9 cellular contexts compared by ENCODE assay signal in the genomic region with DNA sequence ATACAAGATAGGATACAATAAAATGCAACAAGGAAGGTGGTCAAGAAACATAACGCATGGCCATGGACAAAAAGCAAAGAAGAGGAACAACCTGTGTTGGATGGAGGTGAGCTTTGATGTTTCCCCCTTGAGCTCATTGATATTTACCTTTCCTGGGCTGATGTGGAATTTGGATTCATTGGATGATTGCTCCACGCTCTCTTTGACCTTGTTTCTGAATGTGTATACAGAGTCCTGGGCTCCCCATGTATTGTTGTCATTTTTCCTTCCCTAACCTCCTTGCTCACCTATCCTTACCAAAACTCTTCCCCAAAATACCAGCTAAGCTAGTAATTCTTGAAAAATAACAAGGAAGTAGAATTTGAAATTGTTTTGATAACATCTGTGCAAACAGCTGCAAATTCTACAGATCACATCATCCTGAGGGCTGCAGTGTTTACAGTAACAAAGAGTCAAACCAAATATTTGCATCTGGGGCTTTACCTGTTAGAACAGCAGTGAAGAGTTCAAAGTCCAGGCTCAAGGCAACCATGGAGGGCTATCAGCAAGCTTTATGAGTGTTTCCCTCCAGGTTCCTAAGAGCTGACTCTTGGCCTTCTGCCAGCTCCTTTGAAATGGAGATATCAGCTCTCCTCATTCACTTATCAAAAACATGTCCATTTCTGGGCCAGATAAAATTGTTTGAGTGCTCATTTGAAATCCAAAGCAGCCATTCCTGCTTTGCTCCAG.
DNase-seq lines count a peak whose midpoint lies in the region; ATAC-seq and FAIRE-seq lines count a peak whose summit lies in the region.
"Had no signal": no experiment of that assay in that cellular context is flagged by ENCODE, and none has a peak within 500 bp of the region (broad histone marks: within the 10 kb centered on the region; RNA-seq: fewer than 3 reads in every experiment).

No MANE protein-coding gene starts in this region.

- DNase-seq in NCI-H1105 (lab: John Stamatoyannopoulos, UW) (peak; percentile 64), T-helper 1 cell (no peak), SKM-1 treated with dmso at 0.1 percent for 144 hours (lab: John Stamatoyannopoulos, UW; ENCODE audit: unreplicated experiment) (no peak), cerebellum (ENCODE audit: low spot score) (no peak)
- DNase-seq in activated CD4-positive, alpha-beta T cell treated with anti-CD3 and anti-CD28 coated beads for 1 hour, result no peak

- ATAC-seq in GM18870 (IDR thresholded peaks at IDR 0.05; ENCODE audit: unreplicated experiment) (peak; percentile 97), HG02610 (IDR thresholded peaks at IDR 0.05; ENCODE audit: unreplicated experiment) (peak; percentile 93)
- ATAC-seq: foreskin keratinocyte had no signal

- peak; percentile 51 for FAIRE-seq in colon (lab: Jason Lieb, UNC)
